Comparison of ENCODE assay signal across 12 cellular contexts in the genomic region with DNA sequence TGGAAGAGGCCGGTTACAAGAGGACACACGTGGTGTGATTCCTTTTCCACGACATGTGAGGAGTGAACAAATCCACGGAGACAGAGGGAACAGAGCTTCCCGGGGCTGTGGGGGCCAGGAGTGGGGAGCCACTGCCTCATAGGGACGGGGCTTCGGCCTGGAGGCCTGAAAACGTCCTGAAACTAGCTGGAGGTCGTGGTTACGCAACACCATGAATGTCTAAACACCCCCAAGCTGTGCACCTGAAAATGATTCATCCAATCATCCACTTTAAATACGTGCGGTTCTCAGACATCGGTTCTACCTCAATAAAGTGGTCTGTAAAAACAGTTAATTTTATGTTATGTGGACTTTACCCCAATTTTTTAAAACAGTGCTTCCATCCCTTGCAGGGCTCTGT.
"Had no signal": no experiment of that assay in that cellular context is flagged by ENCODE, and none has a peak within 500 bp of the region (broad histone marks: within the 10 kb centered on the region; RNA-seq: fewer than 3 reads in every experiment).

No MANE protein-coding gene starts in this region.

- H3K9me3 ChIP-seq: neutrophil had no signal

- DNase-seq: activated CD4-positive, alpha-beta T cell treated with anti-CD3 and anti-CD28 coated beads, Interleukin-2, amount 50 U/mL, for 1 hour; activated CD8-positive, alpha-beta memory T cell treated with anti-CD3 and anti-CD28 coated beads for 24 hours; activated naive CD4-positive, alpha-beta T cell; activated naive CD8-positive, alpha-beta T cell treated with anti-CD3 and anti-CD28 coated beads, Interleukin-2, amount 50 U/mL, for 24 hours; erythroblast; kidney; left ventricle myocardium superior; mesendoderm; natural killer cell; T-helper 9 cell had no signal

- FAIRE-seq: kidney had no signal

- H3K27ac ChIP-seq: neutrophil had no signal

- H3K36me3 ChIP-seq: neutrophil had no signal

- ATAC-seq: activated naive CD8-positive, alpha-beta T cell treated with anti-CD3 and anti-CD28 coated beads, Interleukin-2, amount 50 U/mL, for 24 hours; left ventricle myocardium superior; natural killer cell; stimulated activated effector memory CD8-positive, alpha-beta T cell treated with anti-CD3 and anti-CD28 coated beads, Interleukin-12 subunit alpha, Interleukin-12 subunit beta, amount 100 ng/mL, for 72 hours had no signal
